14 cellular contexts compared by ENCODE assay signal in genomic region chr5:58455966-58456365, GRCh38. TPM values are rescaled to one million over a fixed set of nuclear protein-coding genes. Genes with fewer than 3 reads are reported as not detected.
DNase-seq lines count a peak whose midpoint lies in the region; FAIRE-seq and TF ChIP-seq lines count a peak whose summit lies in the region.
"Had no signal": no experiment of that assay in that cellular context is flagged by ENCODE, and none has a peak within 500 bp of the region (broad histone marks: within the 10 kb centered on the region; RNA-seq: fewer than 3 reads in every experiment).

No MANE protein-coding gene starts in this region.

- peaks cover 73% of the 10 kb centered on the region for H4K20me1 ChIP-seq in astrocyte (ENCODE audit: insufficient read depth, low read length)

- peak overlapping the region; percentile 76 for H3K4me3 Mint-ChIP-seq in Calu3 (ENCODE audit: low read depth, unreplicated experiment)
- H3K4me3 Mint-ChIP-seq in astrocyte (ENCODE audit: unreplicated experiment) = peak overlapping the region; percentile 97
- H3K4me3 Mint-ChIP-seq in progenitor cell of endocrine pancreas (ENCODE audit: low read depth) = peak overlapping the region; percentile 37
- H3K4me3 Mint-ChIP-seq: activated T-helper 1 cell treated with anti-CD3 and anti-CD28 coated beads, Interleukin-12 subunit alpha, Interleukin-12 subunit beta, Interleukin-2, Interleukin-4 antibody, amounts not matched to agents 30 ng/mL and 10 ng/mL and 1 ng/mL, durations not matched to agents 14 hours and 24 hours and 36 hours; CD14-positive monocyte had no signal

- H3K36me3 Mint-ChIP-seq in Calu3 (ENCODE audit: insufficient read depth, unreplicated experiment) = peaks cover 90% of the 10 kb centered on the region
- H3K36me3 Mint-ChIP-seq in astrocyte (ENCODE audit: low read depth, unreplicated experiment) = peaks cover 47% of the 10 kb centered on the region
- H3K36me3 Mint-ChIP-seq in progenitor cell of endocrine pancreas (ENCODE audit: insufficient read depth) = peaks cover 35% of the 10 kb centered on the region

- peak overlapping the region; percentile 99 for H3K9ac ChIP-seq in astrocyte (ENCODE audit: low read length)

- peak overlapping the region; percentile 90 for H3K4me2 ChIP-seq in astrocyte (ENCODE audit: low read length)

- FAIRE-seq in astrocyte (lab: Jason Lieb, UNC) = no peak

- no peak for TF ChIP-seq CTCF in Calu3 (IDR thresholded peaks at IDR 0.05; ENCODE audit: unreplicated experiment)
- no peak for TF ChIP-seq CTCF in astrocyte (IDR thresholded peaks at IDR 0.05; ENCODE audit: insufficient read depth, low read depth, low read length)
- no peak for TF ChIP-seq CTCF in fibroblast of villous mesenchyme (IDR thresholded peaks at IDR 0.05; ENCODE audit: insufficient read depth, low read depth, low read length)
- TF ChIP-seq CTCF in progenitor cell of endocrine pancreas (IDR thresholded peaks at IDR 0.05; ENCODE audit: unreplicated experiment) = no peak

- peak overlapping the region; percentile 97 for H3K4me3 ChIP-seq in astrocyte (ENCODE audit: insufficient read depth, low read depth, low read length)
- H3K4me3 ChIP-seq in fibroblast of villous mesenchyme (ENCODE audit: low read depth, low read length) = peak overlapping the region; percentile 91
- H3K4me3 ChIP-seq: cardiac muscle cell had no signal

- H3K79me2 ChIP-seq in astrocyte (ENCODE audit: insufficient read depth, low read length) = peaks cover 72% of the 10 kb centered on the region

- no peak overlapping the region for H2AFZ ChIP-seq in astrocyte (ENCODE audit: low read depth, low read length)

- H3K27me3 Mint-ChIP-seq in Calu3 (ENCODE audit: unreplicated experiment) (no peaks in the 10 kb centered on the region), astrocyte (ENCODE audit: low read depth, unreplicated experiment) (no peaks in the 10 kb centered on the region), progenitor cell of endocrine pancreas (no peaks in the 10 kb centered on the region)

- peak overlapping the region; percentile 94 for H3K27ac ChIP-seq in astrocyte (ENCODE audit: low read depth, low read length)
- H3K27ac ChIP-seq: cardiac muscle cell had no signal

- no peaks in the 10 kb centered on the region for H3K27me3 ChIP-seq in astrocyte (ENCODE audit: insufficient read depth, low read length)
- H3K27me3 ChIP-seq: cardiac muscle cell, gastrocnemius medialis had no signal

- no peaks in the 10 kb centered on the region for H3K9me3 ChIP-seq in astrocyte (ENCODE audit: insufficient read depth, low read depth, low read length)
- H3K9me3 ChIP-seq: gastrocnemius medialis had no signal

- H3K27ac Mint-ChIP-seq in Calu3 (ENCODE audit: unreplicated experiment) (no peak overlapping the region), astrocyte (ENCODE audit: unreplicated experiment) (peak overlapping the region; percentile 88), progenitor cell of endocrine pancreas (no peak overlapping the region)
- H3K27ac Mint-ChIP-seq: activated T-helper 1 cell treated with anti-CD3 and anti-CD28 coated beads, Interleukin-12 subunit alpha, Interleukin-12 subunit beta, Interleukin-2, Interleukin-4 antibody, amounts not matched to agents 30 ng/mL and 10 ng/mL and 1 ng/mL, durations not matched to agents 14 hours and 24 hours and 36 hours; CD14-positive monocyte had no signal

- BruUV-seq in Calu3 (replicated peaks; lab: Mats Ljungman, UMichigan) = no TSS peak

- H3K4me1 Mint-ChIP-seq in Calu3 (ENCODE audit: low read depth, unreplicated experiment) (peaks cover 33% of the 10 kb centered on the region), astrocyte (ENCODE audit: low read depth, unreplicated experiment) (peaks cover 36% of the 10 kb centered on the region), progenitor cell of endocrine pancreas (ENCODE audit: low read depth) (peaks cover 24% of the 10 kb centered on the region)

- H3K36me3 ChIP-seq in astrocyte (ENCODE audit: insufficient read depth, low read length) = peaks cover 61% of the 10 kb centered on the region

- CTCF ChIA-PET in Calu3 (lab: Charles Lee) = interaction anchor here (1.7 kb wide), 1 partner anchor 568 kb away, joined by 5 read pairs; no protein-coding TSS in a partner anchor

- H3K9me3 Mint-ChIP-seq in Calu3 (ENCODE audit: low read depth, unreplicated experiment) = no peaks in the 10 kb centered on the region
- peaks cover 2% of the 10 kb centered on the region for H3K9me3 Mint-ChIP-seq in astrocyte (ENCODE audit: unreplicated experiment)
- no peaks in the 10 kb centered on the region for H3K9me3 Mint-ChIP-seq in progenitor cell of endocrine pancreas (ENCODE audit: low read depth)
- H3K9me3 Mint-ChIP-seq: activated T-helper 1 cell treated with anti-CD3 and anti-CD28 coated beads, Interleukin-12 subunit alpha, Interleukin-12 subunit beta, Interleukin-2, Interleukin-4 antibody, amounts not matched to agents 30 ng/mL and 10 ng/mL and 1 ng/mL, durations not matched to agents 14 hours and 24 hours and 36 hours had no signal

- DNase-seq in Calu3 (no peak), astrocyte (ENCODE audit: low read depth) (peak; percentile 67), fibroblast of villous mesenchyme (ENCODE audit: low read depth) (peak; percentile 22), progenitor cell of endocrine pancreas (ENCODE audit: low spot score, unreplicated experiment) (no peak), foreskin melanocyte (no peak), AG20443 (ENCODE audit: low spot score) (no peak), mucosa of gallbladder (ENCODE audit: low spot score) (no peak), NCI-H146 treated with DMSO at 0.1 percent for 48 hours (lab: John Stamatoyannopoulos, UW; ENCODE audit: unreplicated experiment) (no peak)
- DNase-seq: gastrocnemius medialis, NCI-H510A, retina had no signal

- intact Hi-C loops in Calu3 (cut with micrococcal nuclease; ENCODE audit: unreplicated experiment) = loop anchor here (5.0 to 10.0 kb wide), 2 partner anchors 119 to 371 kb away; no protein-coding TSS in a partner anchor

- H3K4me1 ChIP-seq in astrocyte (ENCODE audit: insufficient read depth, low read length) = peaks cover 21% of the 10 kb centered on the region
- H3K4me1 ChIP-seq: gastrocnemius medialis had no signal

RNA-seq across cellular contexts. Expression of gene PLK2, which starts 3.9 kb away (rescaled TPM):
- total RNA-seq in Calu3 (2022) = 135 and 229 TPM in 2 replicates
- 260 and 368 TPM in 2 replicates for total RNA-seq in astrocyte
- total RNA-seq in fibroblast of villous mesenchyme = 219 and 297 TPM in 2 replicates
- 53.4 and 66.9 TPM in 2 replicates for total RNA-seq in progenitor cell of endocrine pancreas
- total RNA-seq in mucosa of gallbladder = 34.9 TPM

RNA-seq across cellular contexts. Expression of gene GAPT, which starts 35.3 kb away (rescaled TPM):
- not detected in 2 replicates for total RNA-seq in Calu3 (2022)
- total RNA-seq in astrocyte = not detected in 2 replicates
- not detected in 2 replicates for total RNA-seq in fibroblast of villous mesenchyme
- not detected in 2 replicates for total RNA-seq in progenitor cell of endocrine pancreas
- total RNA-seq in mucosa of gallbladder = 4.7 TPM
- total RNA-seq: activated T-helper 1 cell treated with anti-CD3 and anti-CD28 coated beads, Interleukin-12 subunit alpha, Interleukin-12 subunit beta, Interleukin-2, Interleukin-4 antibody, amounts not matched to agents 30 ng/mL and 10 ng/mL and 1 ng/mL, durations not matched to agents 14 hours and 24 hours and 36 hours; cardiac muscle cell had no signal

Comparison
In these comparisons a context has a peak if more than half of its experiments do, and no peak if none do; other contexts are left out.
1. DNase-seq: peak in astrocyte (single experiment) and fibroblast of villous mesenchyme (single experiment); none in Calu3 (single experiment), progenitor cell of endocrine pancreas (single experiment), foreskin melanocyte (single experiment), AG20443 (single experiment), mucosa of gallbladder (single experiment) and NCI-H146 treated with DMSO at 0.1 percent for 48 hours (single experiment).
2. H3K4me3 Mint-ChIP-seq: peak in every context shown above with its lines; median percentile 97 in astrocyte; 76 in Calu3; 37 in progenitor cell of endocrine pancreas.